20 cellular contexts compared by ENCODE assay signal in genomic region chr14:81415781-81416180, GRCh38.
"Had no signal": no experiment of that assay in that cellular context is flagged by ENCODE, and none has a peak within 500 bp of the region (broad histone marks: within the 10 kb centered on the region; RNA-seq: fewer than 3 reads in every experiment).

No MANE protein-coding gene starts in this region.

- H3K79me2 ChIP-seq: parathyroid adenoma had no signal

- H3K4me1 Mint-ChIP-seq: brain, immature natural killer cell, nephron progenitor cell had no signal

- H2AFZ ChIP-seq: parathyroid adenoma had no signal

- H3K4me3 ChIP-seq: sigmoid colon, tibial artery had no signal

- H3K27ac ChIP-seq: foreskin keratinocyte, parathyroid adenoma, sigmoid colon, tibial artery had no signal

- H3K27me3 ChIP-seq: foreskin keratinocyte, sigmoid colon, tibial artery had no signal

- H3K4me3 Mint-ChIP-seq: activated CD4-positive, alpha-beta memory T cell treated with anti-CD3 and anti-CD28 coated beads, Interleukin-2, amount 10 ng/mL, durations not matched to agents 7 days and 5 days; activated naive CD4-positive, alpha-beta T cell treated with anti-CD3 and anti-CD28 coated beads for 36 hours; activated T-cell treated with anti-CD3 and anti-CD28 coated beads, Interleukin-2, amount 50 U/mL, for 72 hours; brain; immature natural killer cell; memory B cell; nephron progenitor cell had no signal

- H3K9ac ChIP-seq: parathyroid adenoma had no signal

- H3K9me3 ChIP-seq: sigmoid colon, tibial artery had no signal

- H3K36me3 ChIP-seq: sigmoid colon, tibial artery had no signal

- H3K27me3 Mint-ChIP-seq: brain had no signal

- DNase-seq: activated CD4-positive, alpha-beta memory T cell treated with anti-CD3 and anti-CD28 coated beads, Interleukin-2, amount 10 ng/mL, durations not matched to agents 7 days and 5 days; activated CD4-positive, alpha-beta T cell treated with anti-CD3 and anti-CD28 coated beads for 48 hours; activated effector memory CD4-positive, alpha-beta T cell treated with Interleukin-2 at 50 U/mL for 16 hours; activated naive CD4-positive, alpha-beta T cell treated with anti-CD3 and anti-CD28 coated beads for 36 hours; activated T-cell treated with anti-CD3 and anti-CD28 coated beads, Interleukin-2, amount 50 U/mL, for 72 hours; caudate nucleus; effector memory CD4-positive, alpha-beta T cell; foreskin keratinocyte; immature natural killer cell; kidney glomerular epithelial cell; nephron progenitor cell; nucleus accumbens; sigmoid colon; stimulated activated CD4-positive, alpha-beta T cell treated with anti-CD3 and anti-CD28 coated beads, Interleukin-4, amount 100 ng/mL, for 1 hour; stimulated activated naive CD8-positive, alpha-beta T cell treated with anti-CD3 and anti-CD28 coated beads, Interleukin-15, Interleukin-2, amounts not matched to agents 100 U/mL and 50 U/mL, for 24 hours; T-helper 9 cell; tibial artery had no signal

- H3K27ac Mint-ChIP-seq: activated CD4-positive, alpha-beta memory T cell treated with anti-CD3 and anti-CD28 coated beads, Interleukin-2, amount 10 ng/mL, durations not matched to agents 7 days and 5 days; activated naive CD4-positive, alpha-beta T cell treated with anti-CD3 and anti-CD28 coated beads for 36 hours; activated T-cell treated with anti-CD3 and anti-CD28 coated beads, Interleukin-2, amount 50 U/mL, for 72 hours; brain; immature natural killer cell; memory B cell; nephron progenitor cell had no signal

- ATAC-seq: activated T-cell treated with anti-CD3 and anti-CD28 coated beads, Interleukin-2, amount 50 U/mL, for 72 hours; foreskin keratinocyte; stimulated activated naive CD8-positive, alpha-beta T cell treated with anti-CD3 and anti-CD28 coated beads, Interleukin-15, Interleukin-2, amounts not matched to agents 100 U/mL and 50 U/mL, for 24 hours had no signal

- H3K4me1 ChIP-seq: parathyroid adenoma, sigmoid colon, tibial artery had no signal
